In genomic region chr21:38351176-38351959, GRCh38 we compare ENCODE assay signal across 10 cellular contexts.
A peak's percentile ranks its signal among the peaks of the same experiment; 100 is the strongest.
DNase-seq lines count a peak whose midpoint lies in the region; ATAC-seq and TF ChIP-seq lines count a peak whose summit lies in the region.
"Had no signal": no experiment of that assay in that cellular context is flagged by ENCODE, and none has a peak within 500 bp of the region (broad histone marks: within the 10 kb centered on the region; RNA-seq: fewer than 3 reads in every experiment).

No MANE protein-coding gene starts in this region.

- TF ChIP-seq POLR2A in spleen (IDR thresholded peaks at IDR 0.05) (no peak), testis (IDR thresholded peaks at IDR 0.05) (no peak)

- peak overlapping the region; percentile 41 for H3K27ac ChIP-seq in hepatocyte
- peak overlapping the region in 6 of 8 donors; percentile 16 to 67 (median 54) for H3K27ac ChIP-seq in spleen
- H3K27ac ChIP-seq in testis: no peak overlapping the region

- no peak for DNase-seq in activated CD4-positive, alpha-beta T cell treated with anti-CD3 and anti-CD28 coated beads for 36 hours
- DNase-seq in activated CD4-positive, alpha-beta T cell treated with anti-CD3 and anti-CD28 coated beads for 4 hours: no peak
- no peak for DNase-seq in activated T-helper 1 cell treated with anti-CD3 and anti-CD28 coated beads, Interleukin-12 subunit alpha, Interleukin-12 subunit beta, Interleukin-2, Interleukin-4 antibody, amounts not matched to agents 30 ng/mL and 10 ng/mL and 1 ng/mL, durations not matched to agents 14 hours and 24 hours and 36 hours (ENCODE audit: low spot score)
- no peak for DNase-seq in hepatocyte (ENCODE audit: low spot score)
- no peak for DNase-seq in spleen
- DNase-seq in testis: no peak
- DNase-seq: activated CD8-positive, alpha-beta T cell treated with anti-CD3 and anti-CD28 coated beads for 36 hours; retina had no signal

- TF ChIP-seq CTCF in hepatocyte (IDR thresholded peaks at IDR 0.05; ENCODE audit: poor library complexity) (no peak), spleen (IDR thresholded peaks at IDR 0.05 in 8 of 11, conservative IDR thresholded peaks at IDR 0.05 in 3 of 11) (no peak), testis (IDR thresholded peaks at IDR 0.05) (no peak)

- intact Hi-C loops in activated CD4-positive, alpha-beta T cell treated with anti-CD3 and anti-CD28 coated beads for 36 hours (cut with DNase I, micrococcal nuclease): loop anchor here in 1 of 2 experiments (10.0 kb wide), 1 partner anchor 677 kb away; no protein-coding TSS in a partner anchor
- intact Hi-C loops in activated T-helper 1 cell treated with anti-CD3 and anti-CD28 coated beads, Interleukin-12 subunit alpha, Interleukin-12 subunit beta, Interleukin-2, Interleukin-4 antibody, amounts not matched to agents 30 ng/mL and 10 ng/mL and 1 ng/mL, durations not matched to agents 14 hours and 24 hours and 36 hours (cut with micrococcal nuclease): no loop called here
- intact Hi-C loops in spleen (cut with DNase I; ENCODE audit: low total_unique reads): loop anchor here (5.0 kb wide), 1 partner anchor 134 kb away; no protein-coding TSS in a partner anchor
- intact Hi-C loops in testis (cut with DNase I; ENCODE audit: low total_unique reads): loop anchor here (5.0 to 10.0 kb wide), 2 partner anchors 134 to 187 kb away; no protein-coding TSS in a partner anchor

- no peaks in the 10 kb centered on the region for H4K20me1 ChIP-seq in hepatocyte (ENCODE audit: insufficient read depth, poor library complexity, severe bottlenecking)

- H3K36me3 Mint-ChIP-seq in activated CD4-positive, alpha-beta T cell treated with anti-CD3 and anti-CD28 coated beads for 36 hours (ENCODE audit: low read depth): no peaks in the 10 kb centered on the region
- H3K36me3 Mint-ChIP-seq in activated T-helper 1 cell treated with anti-CD3 and anti-CD28 coated beads, Interleukin-12 subunit alpha, Interleukin-12 subunit beta, Interleukin-2, Interleukin-4 antibody, amounts not matched to agents 30 ng/mL and 10 ng/mL and 1 ng/mL, durations not matched to agents 14 hours and 24 hours and 36 hours (ENCODE audit: low read depth): peaks cover 2% of the 10 kb centered on the region

- H3K4me1 ChIP-seq in hepatocyte (ENCODE audit: insufficient read depth) (peaks cover 12% of the 10 kb centered on the region), spleen (peaks cover 5 to 33% (median 17%) of the 10 kb centered on the region in 6 donors), testis (peaks cover 5% of the 10 kb centered on the region)

- ATAC-seq in activated CD4-positive, alpha-beta T cell treated with anti-CD3 and anti-CD28 coated beads for 36 hours: no peak
- no peak for ATAC-seq in HG02759 (IDR thresholded peaks at IDR 0.05; ENCODE audit: unreplicated experiment)
- ATAC-seq in HG02678 (IDR thresholded peaks at IDR 0.05; ENCODE audit: unreplicated experiment): no peak
- ATAC-seq: activated CD8-positive, alpha-beta T cell treated with anti-CD3 and anti-CD28 coated beads for 36 hours had no signal

- no peak overlapping the region for H2AFZ ChIP-seq in hepatocyte

- peak overlapping the region; percentile 23 for H3K27ac Mint-ChIP-seq in activated CD4-positive, alpha-beta T cell treated with anti-CD3 and anti-CD28 coated beads for 36 hours
- H3K27ac Mint-ChIP-seq in activated T-helper 1 cell treated with anti-CD3 and anti-CD28 coated beads, Interleukin-12 subunit alpha, Interleukin-12 subunit beta, Interleukin-2, Interleukin-4 antibody, amounts not matched to agents 30 ng/mL and 10 ng/mL and 1 ng/mL, durations not matched to agents 14 hours and 24 hours and 36 hours: peak overlapping the region; percentile 55
- H3K27ac Mint-ChIP-seq: activated CD8-positive, alpha-beta T cell treated with anti-CD3 and anti-CD28 coated beads for 36 hours had no signal

- POLR2A ChIA-PET in activated CD4-positive, alpha-beta T cell treated with anti-CD3 and anti-CD28 coated beads for 36 hours (lab: Charles Lee): no interaction called here

- WGBS in hepatocyte (ENCODE audit: low lambda C conversion rate, missing lambda C conversion rate): 77% methylated on average over 16 of the region's 16 CpGs
- 86 to 91% (median 90%) methylated on average over 16 of the region's 16 CpGs for WGBS in spleen, 5 donors
- WGBS in testis, 2 donors: 70 to 80% methylated on average over 15 to 16 of the region's 16 CpGs

- H3K27me3 Mint-ChIP-seq in activated CD4-positive, alpha-beta T cell treated with anti-CD3 and anti-CD28 coated beads for 36 hours: peaks cover 8% of the 10 kb centered on the region
- peaks cover 6% of the 10 kb centered on the region for H3K27me3 Mint-ChIP-seq in activated T-helper 1 cell treated with anti-CD3 and anti-CD28 coated beads, Interleukin-12 subunit alpha, Interleukin-12 subunit beta, Interleukin-2, Interleukin-4 antibody, amounts not matched to agents 30 ng/mL and 10 ng/mL and 1 ng/mL, durations not matched to agents 14 hours and 24 hours and 36 hours (ENCODE audit: insufficient read depth)

- H3K4me3 Mint-ChIP-seq in activated CD4-positive, alpha-beta T cell treated with anti-CD3 and anti-CD28 coated beads for 36 hours: no peak overlapping the region
- H3K4me3 Mint-ChIP-seq in activated T-helper 1 cell treated with anti-CD3 and anti-CD28 coated beads, Interleukin-12 subunit alpha, Interleukin-12 subunit beta, Interleukin-2, Interleukin-4 antibody, amounts not matched to agents 30 ng/mL and 10 ng/mL and 1 ng/mL, durations not matched to agents 14 hours and 24 hours and 36 hours: no peak overlapping the region
- H3K4me3 Mint-ChIP-seq: activated CD8-positive, alpha-beta T cell treated with anti-CD3 and anti-CD28 coated beads for 36 hours had no signal

- H3K4me1 Mint-ChIP-seq in activated CD4-positive, alpha-beta T cell treated with anti-CD3 and anti-CD28 coated beads for 36 hours: peaks cover 41% of the 10 kb centered on the region
- peaks cover 37% of the 10 kb centered on the region for H3K4me1 Mint-ChIP-seq in activated T-helper 1 cell treated with anti-CD3 and anti-CD28 coated beads, Interleukin-12 subunit alpha, Interleukin-12 subunit beta, Interleukin-2, Interleukin-4 antibody, amounts not matched to agents 30 ng/mL and 10 ng/mL and 1 ng/mL, durations not matched to agents 14 hours and 24 hours and 36 hours (ENCODE audit: low read depth)

- H3K9me2 ChIP-seq in hepatocyte (replicated peaks; ENCODE audit: insufficient read depth): no peaks in the 10 kb centered on the region

- peak overlapping the region; percentile 11 for H3K4me2 ChIP-seq in hepatocyte

- H3K4me3 ChIP-seq in hepatocyte: no peak overlapping the region
- H3K4me3 ChIP-seq in spleen: no peak overlapping the region
- no peak overlapping the region for H3K4me3 ChIP-seq in testis

- CTCF ChIA-PET in activated CD4-positive, alpha-beta T cell treated with anti-CD3 and anti-CD28 coated beads for 36 hours (lab: Charles Lee): interaction anchor here (0.6 to 10.2 kb wide), 35 partner anchors 8 to 217 kb away, joined by 3 to 154 read pairs (median 4); no protein-coding TSS in a partner anchor

- H3K36me3 ChIP-seq in hepatocyte (replicated peaks; ENCODE audit: insufficient read depth, low read depth) (no peaks in the 10 kb centered on the region), spleen (no peaks in the 10 kb centered on the region), testis (ENCODE audit: low read depth, missing control alignments) (no peaks in the 10 kb centered on the region)

- H3K79me2 ChIP-seq in hepatocyte: no peaks in the 10 kb centered on the region

- no peaks in the 10 kb centered on the region for H3K27me3 ChIP-seq in hepatocyte
- peaks cover 0 to 12% (median 0%) of the 10 kb centered on the region in 7 donors for H3K27me3 ChIP-seq in spleen (replicated peaks in 1 of 7)
- no peaks in the 10 kb centered on the region for H3K27me3 ChIP-seq in testis

- H3K9me3 Mint-ChIP-seq in activated CD4-positive, alpha-beta T cell treated with anti-CD3 and anti-CD28 coated beads for 36 hours (ENCODE audit: low read depth): no peaks in the 10 kb centered on the region
- H3K9me3 Mint-ChIP-seq in activated T-helper 1 cell treated with anti-CD3 and anti-CD28 coated beads, Interleukin-12 subunit alpha, Interleukin-12 subunit beta, Interleukin-2, Interleukin-4 antibody, amounts not matched to agents 30 ng/mL and 10 ng/mL and 1 ng/mL, durations not matched to agents 14 hours and 24 hours and 36 hours: no peaks in the 10 kb centered on the region
- H3K9me3 Mint-ChIP-seq: activated CD8-positive, alpha-beta T cell treated with anti-CD3 and anti-CD28 coated beads for 36 hours had no signal

- H3K9me3 ChIP-seq in hepatocyte (ENCODE audit: low read depth) (no peaks in the 10 kb centered on the region), spleen (no peaks in the 10 kb centered on the region), testis (no peaks in the 10 kb centered on the region)

Comparison
In these comparisons a context has a peak if more than half of its experiments do, and no peak if none do; other contexts are left out.
1. H3K27ac ChIP-seq: peak in hepatocyte (single experiment) and spleen (6 of 8); none in testis (0 of 2).